In genomic region chr13:114107686-114108081, GRCh38 we compare ENCODE assay signal across 9 cellular contexts. TPM values are rescaled to one million over a fixed set of nuclear protein-coding genes. Genes with fewer than 3 reads are reported as not detected.
A peak's percentile ranks its signal among the peaks of the same experiment; 100 is the strongest.
DNase-seq lines count a peak whose midpoint lies in the region; ATAC-seq, FAIRE-seq and TF ChIP-seq lines count a peak whose summit lies in the region.
"Had no signal": no experiment of that assay in that cellular context is flagged by ENCODE, and none has a peak within 500 bp of the region (broad histone marks: within the 10 kb centered on the region; RNA-seq: fewer than 3 reads in every experiment).

No MANE protein-coding gene starts in this region.

- peak overlapping the region; percentile 69 for H3K9ac ChIP-seq in skeletal muscle satellite cell (ENCODE audit: low read depth, low read length)

- H3K9me3 ChIP-seq in heart right ventricle (no peaks in the 10 kb centered on the region), skeletal muscle satellite cell (replicated peaks; ENCODE audit: low read length) (no peaks in the 10 kb centered on the region)

- peak overlapping the region; percentile 58 for H3K27ac Mint-ChIP-seq in activated T-helper 1 cell treated with anti-CD3 and anti-CD28 coated beads, Interleukin-12 subunit alpha, Interleukin-12 subunit beta, Interleukin-2, Interleukin-4 antibody, amounts not matched to agents 30 ng/mL and 10 ng/mL and 1 ng/mL, durations not matched to agents 14 hours and 24 hours and 36 hours

- peak overlapping the region; percentile 56 for H3K4me3 Mint-ChIP-seq in activated T-helper 1 cell treated with anti-CD3 and anti-CD28 coated beads, Interleukin-12 subunit alpha, Interleukin-12 subunit beta, Interleukin-2, Interleukin-4 antibody, amounts not matched to agents 30 ng/mL and 10 ng/mL and 1 ng/mL, durations not matched to agents 14 hours and 24 hours and 36 hours

- FAIRE-seq in RCC 7860 (lab: Jason Lieb, UNC): no peak
- FAIRE-seq: colon had no signal

- H3K27me3 Mint-ChIP-seq in activated T-helper 1 cell treated with anti-CD3 and anti-CD28 coated beads, Interleukin-12 subunit alpha, Interleukin-12 subunit beta, Interleukin-2, Interleukin-4 antibody, amounts not matched to agents 30 ng/mL and 10 ng/mL and 1 ng/mL, durations not matched to agents 14 hours and 24 hours and 36 hours (ENCODE audit: insufficient read depth): no peaks in the 10 kb centered on the region

- DNase-seq in GM03348 (ENCODE audit: low spot score) (peak; percentile 52), heart right ventricle (peak in 1 of 2 donors; percentile 67), LoVo (ENCODE audit: low spot score) (no peak), KBM-7 (no peak), RCC 7860 (ENCODE audit: low spot score) (no peak)
- no peak for DNase-seq in activated T-helper 1 cell treated with anti-CD3 and anti-CD28 coated beads, Interleukin-12 subunit alpha, Interleukin-12 subunit beta, Interleukin-2, Interleukin-4 antibody, amounts not matched to agents 30 ng/mL and 10 ng/mL and 1 ng/mL, durations not matched to agents 14 hours and 24 hours and 36 hours (ENCODE audit: low spot score)

- intact Hi-C loops in activated T-helper 1 cell treated with anti-CD3 and anti-CD28 coated beads, Interleukin-12 subunit alpha, Interleukin-12 subunit beta, Interleukin-2, Interleukin-4 antibody, amounts not matched to agents 30 ng/mL and 10 ng/mL and 1 ng/mL, durations not matched to agents 14 hours and 24 hours and 36 hours (cut with micrococcal nuclease): no loop called here
- intact Hi-C loops in heart right ventricle (cut with DNase I): no loop called here

- peak overlapping the region in 2 of 10 donors; percentile 9 to 37 for H3K27ac ChIP-seq in heart right ventricle

- H3K4me1 ChIP-seq in heart right ventricle: peaks cover 0 to 45% (median 17%) of the 10 kb centered on the region in 9 donors
- peaks cover 78% of the 10 kb centered on the region for H3K4me1 ChIP-seq in skeletal muscle satellite cell (ENCODE audit: control insufficient read depth, insufficient read depth, low read length)

- H3K36me3 Mint-ChIP-seq in activated T-helper 1 cell treated with anti-CD3 and anti-CD28 coated beads, Interleukin-12 subunit alpha, Interleukin-12 subunit beta, Interleukin-2, Interleukin-4 antibody, amounts not matched to agents 30 ng/mL and 10 ng/mL and 1 ng/mL, durations not matched to agents 14 hours and 24 hours and 36 hours (ENCODE audit: low read depth): peaks cover 11% of the 10 kb centered on the region

- H3K27me3 ChIP-seq in heart right ventricle (no peaks in the 10 kb centered on the region), skeletal muscle satellite cell (ENCODE audit: control insufficient read depth, insufficient read depth, low read length) (no peaks in the 10 kb centered on the region)

- peak overlapping the region; percentile 79 for H3K4me2 ChIP-seq in skeletal muscle satellite cell (ENCODE audit: low read length)

- no peaks in the 10 kb centered on the region for H3K9me3 Mint-ChIP-seq in activated T-helper 1 cell treated with anti-CD3 and anti-CD28 coated beads, Interleukin-12 subunit alpha, Interleukin-12 subunit beta, Interleukin-2, Interleukin-4 antibody, amounts not matched to agents 30 ng/mL and 10 ng/mL and 1 ng/mL, durations not matched to agents 14 hours and 24 hours and 36 hours

- peaks cover 0 to 23% (median 0%) of the 10 kb centered on the region in 9 donors for H3K36me3 ChIP-seq in heart right ventricle
- peaks cover 15% of the 10 kb centered on the region for H3K36me3 ChIP-seq in skeletal muscle satellite cell (ENCODE audit: insufficient read depth, low read length)

- ATAC-seq in heart right ventricle: peak in 6 of 8 donors; percentile 43 to 80 (median 60)
- no peak for ATAC-seq in GM21825 (IDR thresholded peaks at IDR 0.05; ENCODE audit: unreplicated experiment)

- WGBS in heart right ventricle, 2 donors: 40 to 54% methylated on average over 12 of the region's 12 CpGs

- H3K4me1 Mint-ChIP-seq in activated T-helper 1 cell treated with anti-CD3 and anti-CD28 coated beads, Interleukin-12 subunit alpha, Interleukin-12 subunit beta, Interleukin-2, Interleukin-4 antibody, amounts not matched to agents 30 ng/mL and 10 ng/mL and 1 ng/mL, durations not matched to agents 14 hours and 24 hours and 36 hours (ENCODE audit: low read depth): peaks cover 46% of the 10 kb centered on the region

- no peak overlapping the region for H3K4me3 ChIP-seq in heart right ventricle
- peak overlapping the region; percentile 54 for H3K4me3 ChIP-seq in skeletal muscle satellite cell (ENCODE audit: low read length)

- in situ Hi-C loops in KBM-7 (cut with MboI; ENCODE audit: low pct_unique_long_range_greater_than_20kb, low sequenced_read_pairs): loop anchor here (10.0 kb wide), 1 partner anchor 153 kb away; no protein-coding TSS in a partner anchor

- TF ChIP-seq CTCF in heart right ventricle (IDR thresholded peaks at IDR 0.05): no peak

RNA-seq across cellular contexts. Expression of gene RASA3, which starts 24.7 kb away (rescaled TPM):
- total RNA-seq in activated T-helper 1 cell treated with anti-CD3 and anti-CD28 coated beads, Interleukin-12 subunit alpha, Interleukin-12 subunit beta, Interleukin-2, Interleukin-4 antibody, amounts not matched to agents 30 ng/mL and 10 ng/mL and 1 ng/mL, durations not matched to agents 14 hours and 24 hours and 36 hours: 22.9 and 23.5 TPM in 2 replicates
- total RNA-seq in heart right ventricle: 10 to 100 TPM in 7 of 10 donors, 1 to 10 TPM in 3; 7.3 to 16.9 (median 10.6) TPM
- 1 to 10 TPM; 6.8 to 7.3 TPM for polyA plus RNA-seq in heart right ventricle
- total RNA-seq in skeletal muscle satellite cell (2012; rRNA removed): 33.2 and 35.2 TPM in 2 replicates
